In genomic region chr17:62572488-62573469, GRCh38 we compare ENCODE assay signal across 14 cellular contexts. TPM values are rescaled to one million over a fixed set of nuclear protein-coding genes. Genes with fewer than 3 reads are reported as not detected.
DNase-seq lines count a peak whose midpoint lies in the region; ATAC-seq and TF ChIP-seq lines count a peak whose summit lies in the region.
"Had no signal": no experiment of that assay in that cellular context is flagged by ENCODE, and none has a peak within 500 bp of the region (broad histone marks: within the 10 kb centered on the region; RNA-seq: fewer than 3 reads in every experiment).

No MANE protein-coding gene starts in this region.

- intact Hi-C loops in left ventricle myocardium inferior (cut with micrococcal nuclease), result no loop called here
- intact Hi-C loops in left ventricle myocardium superior (cut with micrococcal nuclease), result no loop called here
- intact Hi-C loops in aorta (cut with DNase I), result no loop called here

- WGBS in aorta, 2 donors, result 63 to 68% methylated on average over 13 of the region's 13 CpGs

- H3K36me3 ChIP-seq in left ventricle myocardium inferior, result peaks cover 42% of the 10 kb centered on the region
- no peaks in the 10 kb centered on the region for H3K36me3 ChIP-seq in aorta (ENCODE audit: control insufficient read depth in 1 of 2, insufficient read depth in 2 of 2, low read length in 1 of 2)
- H3K36me3 ChIP-seq: prostate gland had no signal

- H3K4me1 ChIP-seq in left ventricle myocardium inferior (peaks cover 24% of the 10 kb centered on the region), aorta (ENCODE audit: control insufficient read depth in 1 of 2, insufficient read depth in 2 of 2, low read length in 2 of 2) (no peaks in the 10 kb centered on the region)
- H3K4me1 ChIP-seq: prostate gland had no signal

- no peak for ATAC-seq in left ventricle myocardium superior
- ATAC-seq in aorta (ENCODE audit: low FRiP score), result peak; percentile 38
- no peak for ATAC-seq in GM19463 (IDR thresholded peaks at IDR 0.05; ENCODE audit: unreplicated experiment)

- H3K27me3 Mint-ChIP-seq in brain (no peaks in the 10 kb centered on the region), mesothelial cell of epicardium (ENCODE audit: low read depth) (no peaks in the 10 kb centered on the region)

- H3K4me1 Mint-ChIP-seq in brain, result no peaks in the 10 kb centered on the region
- H3K4me1 Mint-ChIP-seq in mesothelial cell of epicardium, result peaks cover 5% of the 10 kb centered on the region

- H3K36me3 Mint-ChIP-seq in brain (peaks cover 73% of the 10 kb centered on the region), mesothelial cell of epicardium (peaks cover 42% of the 10 kb centered on the region)

- no peak overlapping the region for H3K4me3 ChIP-seq in left ventricle myocardium inferior
- no peak overlapping the region for H3K4me3 ChIP-seq in aorta (ENCODE audit: low read length in 2 of 2)
- H3K4me3 ChIP-seq: prostate gland, SK-N-MC had no signal

- H3K9me3 ChIP-seq in left ventricle myocardium inferior (replicated peaks), result no peaks in the 10 kb centered on the region
- H3K9me3 ChIP-seq in aorta (ENCODE audit: control insufficient read depth, low read length), result no peaks in the 10 kb centered on the region
- H3K9me3 ChIP-seq: prostate gland had no signal

- H3K27ac ChIP-seq in left ventricle myocardium inferior (replicated peaks), result peak overlapping the region; percentile 58
- no peak overlapping the region for H3K27ac ChIP-seq in aorta (ENCODE audit: low read depth in 1 of 2, low read length in 2 of 2)
- H3K27ac ChIP-seq: SK-N-MC had no signal

- no peaks in the 10 kb centered on the region for H3K9me3 Mint-ChIP-seq in brain
- H3K9me3 Mint-ChIP-seq in mesothelial cell of epicardium, result no peaks in the 10 kb centered on the region

- H3K27ac Mint-ChIP-seq in brain (peak overlapping the region in 3 of 5 experiments; percentile 14 to 70 (median 55)), mesothelial cell of epicardium (peak overlapping the region; percentile 89)

- TF ChIP-seq CTCF in left ventricle myocardium inferior (IDR thresholded peaks at IDR 0.05; ENCODE audit: borderline replicate concordance) (no peak), brain (conservative IDR thresholded peaks at IDR 0.05) (no peak), mesothelial cell of epicardium (IDR thresholded peaks at IDR 0.05; ENCODE audit: unreplicated experiment) (no peak)

- H3K4me3 Mint-ChIP-seq in brain (no peak overlapping the region), mesothelial cell of epicardium (no peak overlapping the region)

- H3K27me3 ChIP-seq in left ventricle myocardium inferior (ENCODE audit: low read depth) (no peaks in the 10 kb centered on the region), aorta (ENCODE audit: control insufficient read depth in 1 of 2, insufficient read depth in 2 of 2, low read length in 1 of 2) (no peaks in the 10 kb centered on the region)

- DNase-seq in left ventricle myocardium inferior, result no peak
- DNase-seq in left ventricle myocardium superior, result no peak
- DNase-seq in mesothelial cell of epicardium (ENCODE audit: low spot score in 2 of 2, unreplicated experiment in 2 of 2), result no peak
- no peak for DNase-seq in aorta
- no peak for DNase-seq in activated effector memory CD4-positive, alpha-beta T cell treated with anti-CD3 and anti-CD28 coated beads, Interleukin-2, amount 50 U/mL, for 16 hours
- DNase-seq in SIG-M5 treated with dmso at 0.1 percent for 504 hours (lab: John Stamatoyannopoulos, UW; ENCODE audit: unreplicated experiment), result no peak
- DNase-seq: GOT3, Karpas-422, left cardiac atrium, NCI-H345 had no signal

RNA-seq across cellular contexts. Expression of gene MRC2, which starts 54.7 kb away (rescaled TPM):
- total RNA-seq in left ventricle myocardium inferior (22.8 TPM), left ventricle myocardium superior (18.1 TPM), mesothelial cell of epicardium (115 to 120 TPM (median 119 TPM) in 3 replicates), aorta (100 to 1,000 TPM in 1 of 2 donors, 10 to 100 TPM in 1; 93.8 to 232 TPM)
- polyA plus RNA-seq in brain (ENCODE audit: insufficient read depth, low read depth, low replicate concordance) (8.5 TPM), aorta (100 to 1,000 TPM in 1 of 2 donors, 10 to 100 TPM in 1; 15.3 to 149 TPM)
